17 cellular contexts compared by ENCODE assay signal in genomic region chr17:76566988-76567431, GRCh38. TPM values are rescaled to one million over a fixed set of nuclear protein-coding genes. Genes with fewer than 3 reads are reported as not detected.
DNase-seq lines count a peak whose midpoint lies in the region; TF ChIP-seq lines count a peak whose summit lies in the region.
"Had no signal": no experiment of that assay in that cellular context is flagged by ENCODE, and none has a peak within 500 bp of the region (broad histone marks: within the 10 kb centered on the region; RNA-seq: fewer than 3 reads in every experiment).

No MANE protein-coding gene starts in this region.

- CTCF ChIA-PET in activated CD4-positive, alpha-beta memory T cell treated with anti-CD3 and anti-CD28 coated beads, Interleukin-2, amount 10 ng/mL, durations not matched to agents 7 days and 5 days (lab: Charles Lee), result interaction anchor here (0.6 to 2.5 kb wide), 6 partner anchors 9 to 115 kb away, joined by 3 to 14 read pairs (median 3); no protein-coding TSS in a partner anchor
- CTCF ChIA-PET in activated CD4-positive, alpha-beta memory T cell treated with anti-CD3 and anti-CD28 coated beads for 36 hours (lab: Charles Lee), result interaction anchor here (2.5 to 3.6 kb wide), 2 partner anchors 9 to 57 kb away, joined by 15 to 22 read pairs; no protein-coding TSS in a partner anchor

- peaks cover 17% of the 10 kb centered on the region for H3K79me2 ChIP-seq in neural progenitor cell (ENCODE audit: low read depth)

- H4K20me1 ChIP-seq in neural progenitor cell (ENCODE audit: low read depth), result peaks cover 78% of the 10 kb centered on the region

- H3K27ac ChIP-seq in HUES48 (ENCODE audit: low read depth, low read length) (peak overlapping the region; percentile 43), stomach (peak overlapping the region; percentile 2 to 65 (median 55)), neural progenitor cell (no peak overlapping the region)
- H3K27ac ChIP-seq: heart left ventricle had no signal

- H3K27me3 Mint-ChIP-seq in activated CD4-positive, alpha-beta memory T cell treated with anti-CD3 and anti-CD28 coated beads, Interleukin-2, amount 10 ng/mL, durations not matched to agents 7 days and 5 days, result no peaks in the 10 kb centered on the region
- H3K27me3 Mint-ChIP-seq in activated CD4-positive, alpha-beta memory T cell treated with anti-CD3 and anti-CD28 coated beads for 36 hours, result no peaks in the 10 kb centered on the region
- H3K27me3 Mint-ChIP-seq in neural progenitor cell (ENCODE audit: insufficient read depth, low read depth) (peaks cover 4% of the 10 kb centered on the region), osteocyte (ENCODE audit: unreplicated experiment) (no peaks in the 10 kb centered on the region)
- H3K27me3 Mint-ChIP-seq: activated CD8-positive, alpha-beta T cell treated with anti-CD3 and anti-CD28 coated beads for 36 hours had no signal

- H3K36me3 ChIP-seq in HUES48 (ENCODE audit: control insufficient read depth, insufficient read depth, low read length) (peaks cover 42% of the 10 kb centered on the region), stomach (peaks cover 11 to 42% (median 40%) of the 10 kb centered on the region in 4 donors), neural progenitor cell (no peaks in the 10 kb centered on the region)

- in situ Hi-C loops in G401 (cut with HindIII; ENCODE audit: low sequenced_read_pairs), result no loop called here

- TF ChIP-seq POLR2A in stomach (IDR thresholded peaks at IDR 0.05), result no peak

- peaks cover 20% of the 10 kb centered on the region for H3K4me1 Mint-ChIP-seq in activated CD4-positive, alpha-beta memory T cell treated with anti-CD3 and anti-CD28 coated beads, Interleukin-2, amount 10 ng/mL, durations not matched to agents 7 days and 5 days
- H3K4me1 Mint-ChIP-seq in activated CD4-positive, alpha-beta memory T cell treated with anti-CD3 and anti-CD28 coated beads for 36 hours (ENCODE audit: low read depth), result peaks cover 35% of the 10 kb centered on the region
- H3K4me1 Mint-ChIP-seq in neural progenitor cell, result peaks cover 24% of the 10 kb centered on the region
- peaks cover 14% of the 10 kb centered on the region for H3K4me1 Mint-ChIP-seq in osteocyte (ENCODE audit: unreplicated experiment)

- peak overlapping the region; percentile 11 for H3K27ac Mint-ChIP-seq in activated CD4-positive, alpha-beta memory T cell treated with anti-CD3 and anti-CD28 coated beads, Interleukin-2, amount 10 ng/mL, durations not matched to agents 7 days and 5 days
- no peak overlapping the region for H3K27ac Mint-ChIP-seq in activated CD4-positive, alpha-beta memory T cell treated with anti-CD3 and anti-CD28 coated beads for 36 hours
- H3K27ac Mint-ChIP-seq in neural progenitor cell, result no peak overlapping the region
- H3K27ac Mint-ChIP-seq in osteocyte (ENCODE audit: unreplicated experiment), result no peak overlapping the region
- H3K27ac Mint-ChIP-seq: activated CD8-positive, alpha-beta T cell treated with anti-CD3 and anti-CD28 coated beads for 36 hours; activated naive CD4-positive, alpha-beta T cell treated with anti-CD3 and anti-CD28 coated beads, Interleukin-2, amount 10 ng/mL, durations not matched to agents 7 days and 5 days had no signal

- H3K9me3 ChIP-seq in HUES48 (ENCODE audit: control insufficient read depth, insufficient read depth, low read length), result no peaks in the 10 kb centered on the region
- no peaks in the 10 kb centered on the region for H3K9me3 ChIP-seq in stomach
- H3K9me3 ChIP-seq in neural progenitor cell (ENCODE audit: low read depth), result no peaks in the 10 kb centered on the region
- H3K9me3 ChIP-seq: heart left ventricle, testis had no signal

- POLR2A ChIA-PET in activated CD4-positive, alpha-beta memory T cell treated with anti-CD3 and anti-CD28 coated beads, Interleukin-2, amount 10 ng/mL, durations not matched to agents 7 days and 5 days (lab: Charles Lee), result interaction anchor here (0.7 to 2.8 kb wide), 6 partner anchors 9 to 87 kb away, joined by 3 to 26 read pairs (median 4); partner anchors contain the start of gene ST6GALNAC1
- POLR2A ChIA-PET in activated CD4-positive, alpha-beta memory T cell treated with anti-CD3 and anti-CD28 coated beads for 36 hours (lab: Charles Lee), result interaction anchor here (0.5 to 2.4 kb wide), 5 partner anchors 8 to 250 kb away, joined by 3 to 18 read pairs (median 6); no protein-coding TSS in a partner anchor

- H3F3A ChIP-seq in neural progenitor cell (ENCODE audit: low read depth), result peaks cover 44% of the 10 kb centered on the region

- no peak overlapping the region for H3K4me3 Mint-ChIP-seq in activated CD4-positive, alpha-beta memory T cell treated with anti-CD3 and anti-CD28 coated beads, Interleukin-2, amount 10 ng/mL, durations not matched to agents 7 days and 5 days
- no peak overlapping the region for H3K4me3 Mint-ChIP-seq in activated CD4-positive, alpha-beta memory T cell treated with anti-CD3 and anti-CD28 coated beads for 36 hours
- no peak overlapping the region for H3K4me3 Mint-ChIP-seq in neural progenitor cell
- no peak overlapping the region for H3K4me3 Mint-ChIP-seq in osteocyte (ENCODE audit: unreplicated experiment)
- H3K4me3 Mint-ChIP-seq: activated CD8-positive, alpha-beta T cell treated with anti-CD3 and anti-CD28 coated beads for 36 hours; activated naive CD4-positive, alpha-beta T cell treated with anti-CD3 and anti-CD28 coated beads, Interleukin-2, amount 10 ng/mL, durations not matched to agents 7 days and 5 days; nephron had no signal

- H3K27me3 ChIP-seq in HUES48 (ENCODE audit: control insufficient read depth, insufficient read depth, low read length) (no peaks in the 10 kb centered on the region), stomach (no peaks in the 10 kb centered on the region), neural progenitor cell (peaks cover 16% of the 10 kb centered on the region)
- H3K27me3 ChIP-seq: testis had no signal

- H3K9me3 Mint-ChIP-seq in activated CD4-positive, alpha-beta memory T cell treated with anti-CD3 and anti-CD28 coated beads, Interleukin-2, amount 10 ng/mL, durations not matched to agents 7 days and 5 days, result no peaks in the 10 kb centered on the region
- no peaks in the 10 kb centered on the region for H3K9me3 Mint-ChIP-seq in activated CD4-positive, alpha-beta memory T cell treated with anti-CD3 and anti-CD28 coated beads for 36 hours
- H3K9me3 Mint-ChIP-seq in neural progenitor cell, result no peaks in the 10 kb centered on the region
- no peaks in the 10 kb centered on the region for H3K9me3 Mint-ChIP-seq in osteocyte (ENCODE audit: unreplicated experiment)
- H3K9me3 Mint-ChIP-seq: activated naive CD4-positive, alpha-beta T cell treated with anti-CD3 and anti-CD28 coated beads, Interleukin-2, amount 10 ng/mL, durations not matched to agents 7 days and 5 days; nephron had no signal

- no peak overlapping the region for H3K4me2 ChIP-seq in neural progenitor cell

- TF ChIP-seq EP300 in stomach (IDR thresholded peaks at IDR 0.05), result no peak

- H3K4me3 ChIP-seq in HUES48 (ENCODE audit: low read depth, low read length) (no peak overlapping the region), stomach (no peak overlapping the region), neural progenitor cell (no peak overlapping the region)
- H3K4me3 ChIP-seq: heart left ventricle, testis had no signal

- H3K4me1 ChIP-seq in HUES48 (ENCODE audit: control insufficient read depth, insufficient read depth, low read length), result peaks cover 16% of the 10 kb centered on the region
- peaks cover 34 to 72% (median 45%) of the 10 kb centered on the region in 4 donors for H3K4me1 ChIP-seq in stomach
- H3K4me1 ChIP-seq in neural progenitor cell, result peaks cover 13% of the 10 kb centered on the region

- WGBS in stomach, 5 donors, result 48 to 72% (median 60%) methylated on average over 5 of the region's 5 CpGs

- H2AFZ ChIP-seq in neural progenitor cell (replicated peaks), result no peak overlapping the region

- H3K9ac ChIP-seq in HUES48 (ENCODE audit: low read depth, low read length), result no peak overlapping the region
- H3K9ac ChIP-seq in neural progenitor cell, result no peak overlapping the region

- peaks cover 45% of the 10 kb centered on the region for H3K36me3 Mint-ChIP-seq in activated CD4-positive, alpha-beta memory T cell treated with anti-CD3 and anti-CD28 coated beads, Interleukin-2, amount 10 ng/mL, durations not matched to agents 7 days and 5 days (ENCODE audit: low read depth)
- H3K36me3 Mint-ChIP-seq in activated CD4-positive, alpha-beta memory T cell treated with anti-CD3 and anti-CD28 coated beads for 36 hours, result peaks cover 40% of the 10 kb centered on the region
- H3K36me3 Mint-ChIP-seq in neural progenitor cell (peaks cover 13% of the 10 kb centered on the region), osteocyte (ENCODE audit: unreplicated experiment) (peaks cover 18% of the 10 kb centered on the region)

- no peak for DNase-seq in activated CD4-positive, alpha-beta memory T cell treated with anti-CD3 and anti-CD28 coated beads, Interleukin-2, amount 10 ng/mL, durations not matched to agents 7 days and 5 days
- no peak for DNase-seq in activated CD4-positive, alpha-beta memory T cell treated with anti-CD3 and anti-CD28 coated beads for 36 hours
- peak; percentile 34 for DNase-seq in cerebellar cortex (ENCODE audit: low spot score)
- DNase-seq in stomach, result no peak
- DNase-seq in G401 (ENCODE audit: low spot score), result no peak
- DNase-seq in neural progenitor cell (ENCODE audit: low spot score), result no peak
- DNase-seq in osteocyte (ENCODE audit: extremely low spot score, unreplicated experiment), result no peak
- DNase-seq: activated CD8-positive, alpha-beta T cell treated with anti-CD3 and anti-CD28 coated beads for 36 hours; activated naive CD4-positive, alpha-beta T cell treated with anti-CD3 and anti-CD28 coated beads, Interleukin-2, amount 10 ng/mL, durations not matched to agents 7 days and 5 days; cerebellar nuclear complex; NCI-H1092; NCI-H226 had no signal

- TF ChIP-seq CTCF in stomach (IDR thresholded peaks at IDR 0.05), result no peak
- no peak for TF ChIP-seq CTCF in neural progenitor cell (IDR thresholded peaks at IDR 0.05)
- TF ChIP-seq CTCF in osteocyte (IDR thresholded peaks at IDR 0.05), result no peak

- intact Hi-C loops in activated CD4-positive, alpha-beta memory T cell treated with anti-CD3 and anti-CD28 coated beads for 36 hours (cut with micrococcal nuclease), result no loop called here
- intact Hi-C loops in stomach (cut with DNase I; ENCODE audit: low total_unique reads), result no loop called here

RNA-seq across cellular contexts. Expression of gene ST6GALNAC2, which starts 18.6 kb away (rescaled TPM):
- under 1 TPM; 0.25 to 0.65 TPM for total RNA-seq in activated CD4-positive, alpha-beta memory T cell treated with anti-CD3 and anti-CD28 coated beads, Interleukin-2, amount 10 ng/mL, durations not matched to agents 7 days and 5 days
- under 1 TPM; 0.19 to 0.51 TPM for total RNA-seq in activated CD4-positive, alpha-beta memory T cell treated with anti-CD3 and anti-CD28 coated beads for 36 hours
- total RNA-seq in stomach (10 to 100 TPM in 2 of 5 donors, 1 to 10 TPM in 3; 1.2 to 17.8 (median 3.6) TPM), neural progenitor cell (ENCODE audit: low replicate concordance) (0.28 TPM in 1 of 2 replicates, not detected in the other), osteocyte (1.9 and 3.3 TPM in 2 replicates)
- polyA plus RNA-seq in stomach, result 10 to 100 TPM in 1 of 3 donors, 1 to 10 TPM in 2; 3.9 to 17.1 (median 5.5) TPM
- 14.3 and 30.6 TPM in 2 replicates for total RNA-seq in G401 (2014; rRNA removed; shearing (Covaris generic))
- total RNA-seq: activated CD8-positive, alpha-beta T cell treated with anti-CD3 and anti-CD28 coated beads for 36 hours; H1 had no signal

RNA-seq across cellular contexts. Expression of gene PRCD, which starts 27.2 kb away (rescaled TPM):
- total RNA-seq in activated CD4-positive, alpha-beta memory T cell treated with anti-CD3 and anti-CD28 coated beads, Interleukin-2, amount 10 ng/mL, durations not matched to agents 7 days and 5 days, result not detected
- total RNA-seq in activated CD4-positive, alpha-beta memory T cell treated with anti-CD3 and anti-CD28 coated beads for 36 hours, result not detected
- total RNA-seq in stomach, result 1 to 10 TPM in 1 of 5 donors, under 1 TPM in 1, not detected in 3; 0.72 to 5.7 TPM
- 10 to 100 TPM in 1 of 3 donors, 1 to 10 TPM in 2; 3.6 to 12.2 (median 4.2) TPM for polyA plus RNA-seq in stomach
- 9.4 and 12.2 TPM in 2 replicates for total RNA-seq in G401 (2014; rRNA removed; shearing (Covaris generic))
- total RNA-seq in neural progenitor cell (ENCODE audit: low replicate concordance), result 0.09 TPM in 1 of 2 replicates, not detected in the other
- 1.3 and 1.4 TPM in 2 replicates for total RNA-seq in osteocyte
- total RNA-seq: activated CD8-positive, alpha-beta T cell treated with anti-CD3 and anti-CD28 coated beads for 36 hours had no signal

RNA-seq across cellular contexts. Expression of gene CYGB, which starts 29.5 kb away (rescaled TPM):
- not detected for total RNA-seq in activated CD4-positive, alpha-beta memory T cell treated with anti-CD3 and anti-CD28 coated beads, Interleukin-2, amount 10 ng/mL, durations not matched to agents 7 days and 5 days
- not detected for total RNA-seq in activated CD4-positive, alpha-beta memory T cell treated with anti-CD3 and anti-CD28 coated beads for 36 hours
- total RNA-seq in stomach, result 10 to 100 TPM in 3 of 5 donors, 1 to 10 TPM in 1, not detected in 1; 6.8 to 40.4 (median 28.4) TPM
- 100 to 1,000 TPM in 1 of 3 donors, 10 to 100 TPM in 1, 1 to 10 TPM in 1; 9.9 to 101 (median 65.1) TPM for polyA plus RNA-seq in stomach
- 3.1 and 3.3 TPM in 2 replicates for total RNA-seq in G401 (2014; rRNA removed; shearing (Covaris generic))
- total RNA-seq in neural progenitor cell (ENCODE audit: low replicate concordance), result 1.1 TPM in 1 of 2 replicates, not detected in the other
- 8.6 and 9.1 TPM in 2 replicates for total RNA-seq in osteocyte
